In genomic region chr12:8810112-8810511, GRCh38 we compare ENCODE assay signal across 1 cellular context.
TF ChIP-seq lines count a peak whose summit lies in the region.

No MANE protein-coding gene starts in this region.

TF ChIP-seq in WTC11, 78 proteins besides CTCF, POLR2A, EP300 and RAD21 (continued from another document):
- 0 out of 2 replicates have a peak, but pooled peaks have one; percentile 23 for TF ChIP-seq MAX (CRISPR knock-in tag; IDR thresholded peaks at IDR 0.05)
